Comparison of ENCODE assay signal across 8 cellular contexts in the genomic region with DNA sequence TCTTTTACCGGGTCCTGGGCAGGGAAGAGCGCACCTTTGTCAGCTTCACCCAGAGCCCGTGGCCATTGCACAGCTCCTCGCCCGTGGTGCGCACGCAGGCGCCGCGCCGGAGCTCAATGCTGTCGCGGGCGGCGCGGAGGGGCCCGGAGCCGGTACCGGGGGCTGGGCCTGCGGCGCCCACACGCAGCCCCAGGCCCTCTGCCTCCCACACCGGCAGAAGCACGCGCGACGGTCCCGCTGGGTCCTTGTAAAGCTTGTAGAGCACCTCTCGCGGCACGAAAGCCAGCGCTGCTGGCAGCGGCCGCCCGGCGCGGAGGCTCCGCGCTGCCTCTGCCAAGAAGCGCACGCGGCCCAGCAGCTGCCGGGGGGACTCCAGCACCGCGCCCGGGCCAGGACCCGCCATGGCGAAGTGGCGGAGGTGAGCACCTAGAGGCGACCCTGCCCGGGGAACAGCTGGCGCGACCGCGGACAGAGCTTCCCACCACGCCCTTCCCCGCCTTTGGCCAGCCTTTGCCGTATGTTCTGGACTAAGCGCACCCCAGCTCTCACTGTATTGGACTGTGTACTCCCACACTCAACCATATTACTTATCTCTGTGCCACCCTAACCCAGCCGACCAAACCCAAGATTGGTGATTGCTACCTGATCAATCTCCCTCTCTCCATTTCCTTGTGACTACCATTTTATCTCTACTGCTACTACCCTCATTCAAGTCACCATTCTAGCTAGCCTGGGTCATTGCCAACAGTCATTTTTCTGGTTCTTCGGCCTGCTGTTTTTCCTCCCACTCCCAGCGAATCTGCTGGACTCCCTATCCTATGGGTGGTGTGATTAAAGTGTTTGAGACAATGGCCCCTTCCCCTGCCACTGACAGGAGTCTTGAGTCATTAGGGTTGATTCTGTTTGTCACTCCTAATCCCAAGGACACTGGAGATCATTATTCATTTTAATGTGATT. TPM values are rescaled to one million over a fixed set of nuclear protein-coding genes. Genes with fewer than 3 reads are reported as not detected.
DNase-seq lines count a peak whose midpoint lies in the region; ATAC-seq and TF ChIP-seq lines count a peak whose summit lies in the region.

HECTD3 (minus strand) TSS at position 470 of the 957 bp plus-strand sequence; CDS start at position 403, 67 bp downstream.

- peaks cover 32% of the 10 kb centered on the region for H3K36me3 Mint-ChIP-seq in activated CD4-positive, alpha-beta memory T cell treated with anti-CD3 and anti-CD28 coated beads, Interleukin-2, amount 10 ng/mL, durations not matched to agents 7 days and 5 days (ENCODE audit: low read depth)

- no peak for TF ChIP-seq CTCF in lower lobe of right lung (IDR thresholded peaks at IDR 0.05)

- WGBS in ectodermal cell, 2 experiments = 2% methylated on average over 61 to 62 of the region's 62 CpGs

- H3K9me3 ChIP-seq in ectodermal cell (ENCODE audit: control insufficient read depth, low read length) (no peaks in the 10 kb centered on the region), lower lobe of right lung (no peaks in the 10 kb centered on the region)

- intact Hi-C loops in lower lobe of right lung (cut with DNase I) = no loop called here

- H3K4me3 ChIP-seq in ectodermal cell (ENCODE audit: insufficient read depth, low read depth, low read length) = peak within 1 kb of the TSS; percentile 80
- peak within 1 kb of the TSS; percentile 96 for H3K4me3 ChIP-seq in lower lobe of right lung

- peak within 1 kb of the TSS; percentile 81 for H3K4me3 Mint-ChIP-seq in activated CD4-positive, alpha-beta memory T cell treated with anti-CD3 and anti-CD28 coated beads, Interleukin-2, amount 10 ng/mL, durations not matched to agents 7 days and 5 days

- ATAC-seq in GM19372 (IDR thresholded peaks at IDR 0.05; ENCODE audit: low read depth, unreplicated experiment) (peak; percentile 51), HG03558 (IDR thresholded peaks at IDR 0.05; ENCODE audit: extremely low read depth, unreplicated experiment) (peak; percentile 43), lower lobe of right lung (peak; percentile 89 to 95)

- POLR2A ChIA-PET in activated CD4-positive, alpha-beta memory T cell treated with anti-CD3 and anti-CD28 coated beads, Interleukin-2, amount 10 ng/mL, durations not matched to agents 7 days and 5 days (lab: Charles Lee) = interaction anchor here (0.6 to 5.8 kb wide), 52 partner anchors 8 to 820 kb away, joined by 3 to 76 read pairs (median 4); partner anchors contain the start of genes AKR1A1, ARMH1, BEST4 and BTBD19

- CTCF ChIA-PET in activated CD4-positive, alpha-beta memory T cell treated with anti-CD3 and anti-CD28 coated beads, Interleukin-2, amount 10 ng/mL, durations not matched to agents 7 days and 5 days (lab: Charles Lee) = interaction anchor here (0.7 to 12.8 kb wide), 22 partner anchors 8 to 489 kb away, joined by 3 to 331 read pairs (median 10); partner anchors contain the start of genes CCDC163, EIF2B3, MMACHC and MUTYH

- H3K27me3 ChIP-seq in ectodermal cell (ENCODE audit: control insufficient read depth, insufficient read depth, low read length, poor library complexity, severe bottlenecking) (peaks cover 5% of the 10 kb centered on the region), lower lobe of right lung (ENCODE audit: low read depth) (no peaks in the 10 kb centered on the region)

- H3K27me3 Mint-ChIP-seq in activated CD4-positive, alpha-beta memory T cell treated with anti-CD3 and anti-CD28 coated beads, Interleukin-2, amount 10 ng/mL, durations not matched to agents 7 days and 5 days = no peaks in the 10 kb centered on the region

- H3K27ac Mint-ChIP-seq in activated CD4-positive, alpha-beta memory T cell treated with anti-CD3 and anti-CD28 coated beads, Interleukin-2, amount 10 ng/mL, durations not matched to agents 7 days and 5 days = peak within 1 kb of the TSS; percentile 85

- H3K4me1 ChIP-seq in ectodermal cell (ENCODE audit: control insufficient read depth, insufficient read depth, low read length) (no peaks in the 10 kb centered on the region), lower lobe of right lung (peaks cover 38% of the 10 kb centered on the region)

- DNase-seq in CD1c-positive myeloid dendritic cell (ENCODE audit: extremely low spot score) = peak; percentile 81
- DNase-seq in NCI-H82 (lab: John Stamatoyannopoulos, UW) = peak; percentile 92
- DNase-seq in activated CD4-positive, alpha-beta memory T cell treated with anti-CD3 and anti-CD28 coated beads, Interleukin-2, amount 10 ng/mL, durations not matched to agents 7 days and 5 days = peak; percentile 77
- DNase-seq in lower lobe of right lung = peak; percentile 85
- DNase-seq in stimulated activated CD4-positive, alpha-beta T cell treated with anti-CD3 and anti-CD28 coated beads, TNF-alpha, amount 100 ng/mL, for 24 hours (ENCODE audit: low read depth in 3 of 3) = peak; percentile 45 to 71 (median 54)

- H3K36me3 ChIP-seq in ectodermal cell (ENCODE audit: control insufficient read depth, insufficient read depth, low read length) = no peaks in the 10 kb centered on the region
- peaks cover 42% of the 10 kb centered on the region for H3K36me3 ChIP-seq in lower lobe of right lung

- H3K9me3 Mint-ChIP-seq in activated CD4-positive, alpha-beta memory T cell treated with anti-CD3 and anti-CD28 coated beads, Interleukin-2, amount 10 ng/mL, durations not matched to agents 7 days and 5 days = no peaks in the 10 kb centered on the region

- peak within 1 kb of the TSS; percentile 70 for H3K27ac ChIP-seq in ectodermal cell (ENCODE audit: insufficient read depth, low read depth, low read length, poor library complexity, severe bottlenecking)
- peak within 1 kb of the TSS; percentile 84 for H3K27ac ChIP-seq in lower lobe of right lung

- H3K4me1 Mint-ChIP-seq in activated CD4-positive, alpha-beta memory T cell treated with anti-CD3 and anti-CD28 coated beads, Interleukin-2, amount 10 ng/mL, durations not matched to agents 7 days and 5 days = peaks cover 47% of the 10 kb centered on the region

RNA-seq across cellular contexts. Expression of gene HECTD3, which starts in this region (rescaled TPM):
- 10 to 100 TPM; 40.3 to 43.5 TPM for total RNA-seq in activated CD4-positive, alpha-beta memory T cell treated with anti-CD3 and anti-CD28 coated beads, Interleukin-2, amount 10 ng/mL, durations not matched to agents 7 days and 5 days
- 36.4 TPM for polyA plus RNA-seq in ectodermal cell (2013, experiment 1 of 4)
- polyA plus RNA-seq in ectodermal cell (2013, experiment 2 of 4) = 36.6 TPM
- 23.5 TPM for polyA plus RNA-seq in ectodermal cell (2013, experiment 3 of 4)
- polyA plus RNA-seq in ectodermal cell (2013, experiment 4 of 4) = 27.7 TPM
- total RNA-seq in lower lobe of right lung = 47.6 TPM

Comparison
In these comparisons a context has a peak if more than half of its experiments do, and no peak if none do; other contexts are left out.
1. Peak in every context shown above with its lines: DNase-seq, ATAC-seq, H3K4me3 ChIP-seq and H3K27ac ChIP-seq.